ENCODE assay signal across 27 cellular contexts in genomic region chr13:54210397-54211050, GRCh38.
DNase-seq lines count a peak whose midpoint lies in the region; ATAC-seq, FAIRE-seq and TF ChIP-seq lines count a peak whose summit lies in the region.
"Had no signal": no experiment of that assay in that cellular context is flagged by ENCODE, and none has a peak within 500 bp of the region (broad histone marks: within the 10 kb centered on the region; RNA-seq: fewer than 3 reads in every experiment).

No MANE protein-coding gene starts in this region.

- H3K36me3 Mint-ChIP-seq in activated T-helper 1 cell treated with anti-CD3 and anti-CD28 coated beads, Interleukin-12 subunit alpha, Interleukin-12 subunit beta, Interleukin-2, Interleukin-4 antibody, amounts not matched to agents 30 ng/mL and 10 ng/mL and 1 ng/mL, durations not matched to agents 14 hours and 24 hours and 36 hours (ENCODE audit: low read depth), result no peaks in the 10 kb centered on the region

- H3K14ac ChIP-seq in H1 (ENCODE audit: insufficient read length), result no peak overlapping the region

- no peak overlapping the region for H3K56ac ChIP-seq in H1 (replicated peaks; ENCODE audit: insufficient read length, low read depth, low read length)

- no peak overlapping the region for H3K27ac Mint-ChIP-seq in activated T-helper 1 cell treated with anti-CD3 and anti-CD28 coated beads, Interleukin-12 subunit alpha, Interleukin-12 subunit beta, Interleukin-2, Interleukin-4 antibody, amounts not matched to agents 30 ng/mL and 10 ng/mL and 1 ng/mL, durations not matched to agents 14 hours and 24 hours and 36 hours
- H3K27ac Mint-ChIP-seq: activated CD4-positive, alpha-beta memory T cell treated with anti-CD3 and anti-CD28 coated beads, Interleukin-2, amount 10 ng/mL, durations not matched to agents 7 days and 5 days had no signal

- H3K4me3 Mint-ChIP-seq in activated T-helper 1 cell treated with anti-CD3 and anti-CD28 coated beads, Interleukin-12 subunit alpha, Interleukin-12 subunit beta, Interleukin-2, Interleukin-4 antibody, amounts not matched to agents 30 ng/mL and 10 ng/mL and 1 ng/mL, durations not matched to agents 14 hours and 24 hours and 36 hours, result no peak overlapping the region
- H3K4me3 Mint-ChIP-seq: activated CD4-positive, alpha-beta memory T cell treated with anti-CD3 and anti-CD28 coated beads, Interleukin-2, amount 10 ng/mL, durations not matched to agents 7 days and 5 days; neural crest cell had no signal

- no peak overlapping the region for H3K18ac ChIP-seq in H1 (ENCODE audit: extremely low read depth, low read length)

- CTCF ChIA-PET in H1 (lab: Charles Lee; ENCODE audit: partially characterized antibody), result interaction anchor here (1.2 to 1.7 kb wide), 2 partner anchors 10 to 12 kb away, joined by 3 to 4 read pairs; no protein-coding TSS in a partner anchor

- H3K27me3 Mint-ChIP-seq in activated T-helper 1 cell treated with anti-CD3 and anti-CD28 coated beads, Interleukin-12 subunit alpha, Interleukin-12 subunit beta, Interleukin-2, Interleukin-4 antibody, amounts not matched to agents 30 ng/mL and 10 ng/mL and 1 ng/mL, durations not matched to agents 14 hours and 24 hours and 36 hours (ENCODE audit: insufficient read depth), result no peaks in the 10 kb centered on the region
- H3K27me3 Mint-ChIP-seq: activated CD4-positive, alpha-beta memory T cell treated with anti-CD3 and anti-CD28 coated beads, Interleukin-2, amount 10 ng/mL, durations not matched to agents 7 days and 5 days had no signal

- TF ChIP-seq POLR2A in H1 (IDR thresholded peaks at IDR 0.05; ENCODE audit: control extremely low read depth in 1 of 2, low read depth in 2 of 2, low read length in 2 of 2) (no peak), ovary (IDR thresholded peaks at IDR 0.05) (no peak)

- no peaks in the 10 kb centered on the region for H3K4me1 Mint-ChIP-seq in activated T-helper 1 cell treated with anti-CD3 and anti-CD28 coated beads, Interleukin-12 subunit alpha, Interleukin-12 subunit beta, Interleukin-2, Interleukin-4 antibody, amounts not matched to agents 30 ng/mL and 10 ng/mL and 1 ng/mL, durations not matched to agents 14 hours and 24 hours and 36 hours (ENCODE audit: low read depth)
- H3K4me1 Mint-ChIP-seq: activated CD4-positive, alpha-beta memory T cell treated with anti-CD3 and anti-CD28 coated beads, Interleukin-2, amount 10 ng/mL, durations not matched to agents 7 days and 5 days had no signal

- H3K4ac ChIP-seq in H1 (replicated peaks; ENCODE audit: insufficient read length, low read depth, low read length), result no peak overlapping the region

- no peak overlapping the region for H2BK15ac ChIP-seq in H1 (ENCODE audit: low read length)

- H4K91ac ChIP-seq in H1 (replicated peaks; ENCODE audit: insufficient read length, low read length), result no peak overlapping the region

- POLR2A ChIA-PET in H1 (lab: Charles Lee; ENCODE audit: partially characterized antibody), result no interaction called here

- DNase-seq in H4 (ENCODE audit: low spot score), result peak; percentile 67
- DNase-seq in RPMI7951 (ENCODE audit: low read depth), result peak; percentile 3
- DNase-seq in H1 (ENCODE audit: low read depth in 1 of 2, low spot score in 2 of 2), result no peak
- DNase-seq in kidney tubule cell (ENCODE audit: low spot score), result peak; percentile 79
- no peak for DNase-seq in NCI-H1436 treated with DMSO at 0.1 percent for 48 hours (lab: John Stamatoyannopoulos, UW)
- DNase-seq in Right ventricle myocardium superior, result no peak
- no peak for DNase-seq in activated T-helper 1 cell treated with anti-CD3 and anti-CD28 coated beads, Interleukin-12 subunit alpha, Interleukin-12 subunit beta, Interleukin-2, Interleukin-4 antibody, amounts not matched to agents 30 ng/mL and 10 ng/mL and 1 ng/mL, durations not matched to agents 14 hours and 24 hours and 36 hours (ENCODE audit: low spot score)
- no peak for DNase-seq in ovary
- DNase-seq: ACHN; activated CD4-positive, alpha-beta memory T cell treated with anti-CD3 and anti-CD28 coated beads, Interleukin-2, amount 10 ng/mL, durations not matched to agents 7 days and 5 days; activated gamma-delta T cell treated with Interleukin-2 at 50 U/mL for 16 hours; activated T-cell treated with anti-CD3 and anti-CD28 coated beads for 4 hours; amniotic stem cell; central memory CD4-positive, alpha-beta T cell; DMS 273 treated with DMSO at 0.1 percent for 48 hours; esophagus squamous epithelium; mucosa of descending colon; MV-4-11; NCI-H187 treated with DMSO at 0.1 percent for 48 hours; NCI-H510A; stimulated activated CD4-positive, alpha-beta T cell treated with anti-CD3 and anti-CD28 coated beads, Interleukin-2, amount 100 ng/mL, for 48 hours; stimulated activated naive CD4-positive, alpha-beta T cell treated with Interleukin-2 at 50 U/mL for 16 hours; T-helper 1 cell; WERI-Rb-1 had no signal

- no peak overlapping the region for H2BK5ac ChIP-seq in H1 (ENCODE audit: low read depth, low read length)

- H3K9ac ChIP-seq in H1 (replicated peaks in 1 of 4; ENCODE audit: extremely low read depth in 1 of 4, low read depth in 3 of 4, low read length in 3 of 4), result no peak overlapping the region

- no peak overlapping the region for H4K8ac ChIP-seq in H1 (ENCODE audit: extremely low read depth, insufficient read depth, low read length)

- no peaks in the 10 kb centered on the region for H3K23me2 ChIP-seq in H1 (ENCODE audit: low read depth, low read length)

- 73% methylated on average over 2 of the region's 2 CpGs; no CpG with 5 or more reads in 1 of the 2 experiments for WGBS in H1 (ENCODE audit: extremely low coverage in 1 of 2, insufficient coverage in 1 of 2, insufficient read length in 1 of 2, insufficient replicate concordance in 2 of 2, low coverage in 1 of 2, low lambda C conversion rate in 2 of 2, missing lambda C conversion rate in 1 of 2), 2 experiments
- 80 to 83% (median 80%) methylated on average over 2 of the region's 2 CpGs for WGBS in ovary, 3 donors

- H2AK5ac ChIP-seq in H1 (ENCODE audit: low read depth, low read length), result no peak overlapping the region

- no peaks in the 10 kb centered on the region for H3K79me1 ChIP-seq in H1 (ENCODE audit: low read depth, low read length)

- intact Hi-C loops in Right ventricle myocardium superior (cut with DNase I), result no loop called here
- intact Hi-C loops in activated T-helper 1 cell treated with anti-CD3 and anti-CD28 coated beads, Interleukin-12 subunit alpha, Interleukin-12 subunit beta, Interleukin-2, Interleukin-4 antibody, amounts not matched to agents 30 ng/mL and 10 ng/mL and 1 ng/mL, durations not matched to agents 14 hours and 24 hours and 36 hours (cut with micrococcal nuclease), result no loop called here
- intact Hi-C loops in ovary (cut with DNase I), result no loop called here

- 0 out of 2 replicates have a peak overlapping the region, but pooled peaks have one; percentile 4 for H2BK20ac ChIP-seq in H1 (ENCODE audit: low read length)

- no peak for TF ChIP-seq EP300 in H1 (IDR thresholded peaks at IDR 0.05; ENCODE audit: borderline replicate concordance in 1 of 2, low read depth in 2 of 2, low read length in 2 of 2)
- no peak for TF ChIP-seq EP300 in ovary (IDR thresholded peaks at IDR 0.05)

- H3K27me3 ChIP-seq in H1 (replicated peaks in 1 of 4; ENCODE audit: control insufficient read depth in 3 of 4, extremely low read depth in 1 of 4, insufficient read depth in 3 of 4, low read length in 3 of 4) (no peaks in the 10 kb centered on the region), ovary (no peaks in the 10 kb centered on the region)
- H3K27me3 ChIP-seq: esophagus squamous epithelium had no signal

- H4K5ac ChIP-seq in H1 (ENCODE audit: insufficient read length, low read depth, low read length), result no peak overlapping the region

- TF ChIP-seq RAD21 in H1 (IDR thresholded peaks at IDR 0.05 in 1 of 2, conservative IDR thresholded peaks at IDR 0.05 in 1 of 2; ENCODE audit: low read depth in 2 of 2, low read length in 2 of 2), result no peak

- peak overlapping the region; percentile 82; the same call in 1 of the 2 replicates for H2AFZ ChIP-seq in H1 (ENCODE audit: low read length)

- no peaks in the 10 kb centered on the region for H4K20me1 ChIP-seq in H1 (replicated peaks in 1 of 2; ENCODE audit: control insufficient read depth in 1 of 2, insufficient read depth in 2 of 2, low read length in 2 of 2)

- H3K23ac ChIP-seq in H1 (ENCODE audit: insufficient read length), result no peak overlapping the region

- H3K36me3 ChIP-seq in H1 (ENCODE audit: control insufficient read depth in 2 of 4, insufficient read depth in 4 of 4, low read length in 3 of 4), result no peaks in the 10 kb centered on the region
- H3K36me3 ChIP-seq in ovary, result no peaks in the 10 kb centered on the region
- H3K36me3 ChIP-seq: esophagus squamous epithelium, WERI-Rb-1 had no signal

- H3K4me2 ChIP-seq in H1 (ENCODE audit: insufficient read depth in 1 of 2, low read depth in 2 of 2, low read length in 2 of 2), result no peak overlapping the region
- H3K4me2 ChIP-seq: smooth muscle cell had no signal

- H3K9me3 ChIP-seq in H1 (ENCODE audit: insufficient read depth in 2 of 2, low read depth in 1 of 2, low read length in 1 of 2) (no peaks in the 10 kb centered on the region), ovary (no peaks in the 10 kb centered on the region)
- H3K9me3 ChIP-seq: esophagus squamous epithelium had no signal

- ATAC-seq in Right ventricle myocardium superior (ENCODE audit: poor library complexity), result no peak
- ATAC-seq: K562, mucosa of descending colon had no signal

- H3K4me3 ChIP-seq in H1 (ENCODE audit: extremely low read depth in 1 of 4, insufficient read depth in 2 of 4, low read depth in 3 of 4, low read length in 4 of 4) (no peak overlapping the region), ovary (no peak overlapping the region)
- H3K4me3 ChIP-seq: esophagus squamous epithelium, K562, mucosa of descending colon, smooth muscle cell had no signal

- no peaks in the 10 kb centered on the region for H3K79me2 ChIP-seq in H1 (ENCODE audit: control insufficient read depth in 1 of 2, insufficient read depth in 2 of 2, low read length in 2 of 2)

- no peak for TF ChIP-seq CTCF in H1 (IDR thresholded peaks at IDR 0.05; ENCODE audit: control extremely low read depth in 1 of 3, insufficient read depth in 1 of 3, low read depth in 1 of 3, low read length in 3 of 3)
- no peak for TF ChIP-seq CTCF in ovary (IDR thresholded peaks at IDR 0.05)

- H3K4me1 ChIP-seq in H1 (replicated peaks in 1 of 4; ENCODE audit: control insufficient read depth in 3 of 4, insufficient read depth in 4 of 4, low read length in 3 of 4) (peaks cover 0 to 6% (median 3%) of the 10 kb centered on the region in 4 experiments; a peak in 3 of 7 replicates), ovary (ENCODE audit: insufficient read depth) (no peaks in the 10 kb centered on the region)

- no peak overlapping the region for H2BK120ac ChIP-seq in H1 (replicated peaks; ENCODE audit: low read depth, low read length)

- H2BK12ac ChIP-seq in H1 (ENCODE audit: low read depth, low read length), result no peak overlapping the region

- H3K9me3 Mint-ChIP-seq in activated T-helper 1 cell treated with anti-CD3 and anti-CD28 coated beads, Interleukin-12 subunit alpha, Interleukin-12 subunit beta, Interleukin-2, Interleukin-4 antibody, amounts not matched to agents 30 ng/mL and 10 ng/mL and 1 ng/mL, durations not matched to agents 14 hours and 24 hours and 36 hours, result peaks cover 16% of the 10 kb centered on the region

- H3K27ac ChIP-seq in H1 (ENCODE audit: low read depth, low read length) (no peak overlapping the region), ovary (no peak overlapping the region)
- H3K27ac ChIP-seq: esophagus squamous epithelium, WERI-Rb-1 had no signal

- FAIRE-seq in H1 (lab: Jason Lieb, UNC), result no peak
- FAIRE-seq: K562 had no signal

Comparison
In these comparisons a context has a peak if more than half of its experiments do, and no peak if none do; other contexts are left out.
1. DNase-seq: peak in H4 (single experiment), RPMI7951 (single experiment) and kidney tubule cell (single experiment); none in H1 (0 of 2), NCI-H1436 treated with DMSO at 0.1 percent for 48 hours (single experiment), Right ventricle myocardium superior (single experiment), activated T-helper 1 cell treated with anti-CD3 and anti-CD28 coated beads, Interleukin-12 subunit alpha, Interleukin-12 subunit beta, Interleukin-2, Interleukin-4 antibody, amounts not matched to agents 30 ng/mL and 10 ng/mL and 1 ng/mL, durations not matched to agents 14 hours and 24 hours and 36 hours (single experiment) and ovary (0 of 5).